ENCODE assay signal across 1 cellular context in the genomic region with DNA sequence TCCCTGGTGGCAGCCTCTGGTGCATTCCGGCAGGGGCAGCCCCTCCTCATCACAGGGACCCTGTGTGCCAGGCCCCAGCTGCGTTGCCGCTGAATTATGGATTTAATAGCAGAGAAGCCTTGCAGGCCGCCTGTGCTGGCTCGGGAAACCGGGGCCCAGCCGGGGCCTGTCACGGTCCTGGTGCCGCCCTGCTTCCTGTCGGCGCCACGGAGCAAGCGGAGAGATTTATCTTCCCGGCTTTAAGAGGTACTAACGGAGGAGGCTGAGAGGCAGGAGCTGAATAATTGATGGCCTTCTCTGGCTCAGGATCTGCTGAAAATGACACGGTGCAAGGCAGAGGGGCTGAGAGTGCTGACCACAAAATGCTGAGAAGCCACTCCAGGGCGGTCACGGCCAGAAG.
TF ChIP-seq lines count a peak whose summit lies in the region.

No MANE protein-coding gene starts in this region.

TF ChIP-seq in endothelial cell of umbilical vein, 7 proteins besides CTCF, POLR2A, EP300 and RAD21:
- TF ChIP-seq FOS (IDR thresholded peaks at IDR 0.05; ENCODE audit: borderline replicate concordance, insufficient read depth, low read length) (no peak), POLR2AphosphoS5 (IDR thresholded peaks at IDR 0.05; ENCODE audit: insufficient read depth, low read depth, low read length) (no peak), GATA2 (IDR thresholded peaks at IDR 0.05; ENCODE audit: insufficient read depth, insufficient read length, low read depth, low read length) (no peak), EZH2 (IDR thresholded peaks at IDR 0.05; ENCODE audit: borderline replicate concordance, low read depth, low read length, severe bottlenecking) (no peak), MYC (IDR thresholded peaks at IDR 0.05; ENCODE audit: low read depth, low read length) (no peak), JUN (IDR thresholded peaks at IDR 0.05; ENCODE audit: borderline replicate concordance, insufficient read depth, insufficient read length, low read depth) (no peak)
- TF ChIP-seq, protein P1, sequence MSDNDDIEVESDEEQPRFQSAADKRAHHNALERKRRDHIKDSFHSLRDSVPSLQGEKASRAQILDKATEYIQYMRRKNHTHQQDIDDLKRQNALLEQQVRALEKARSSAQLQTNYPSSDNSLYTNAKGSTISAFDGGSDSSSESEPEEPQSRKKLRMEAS (IDR thresholded peaks at IDR 0.05; ENCODE audit: insufficient read depth, insufficient read length), result no peak
